In genomic region chr9:129379181-129379836, GRCh38 we compare ENCODE assay signal across 15 cellular contexts.
"Had no signal": no experiment of that assay in that cellular context is flagged by ENCODE, and none has a peak within 500 bp of the region (broad histone marks: within the 10 kb centered on the region; RNA-seq: fewer than 3 reads in every experiment).

No MANE protein-coding gene starts in this region.

- H3K27me3 ChIP-seq: adrenal gland, body of pancreas, gastroesophageal sphincter, neutrophil, uterus had no signal

- H3K4me3 Mint-ChIP-seq: activated T-helper 17 cell treated with anti-CD3 and anti-CD28 coated beads, Interleukin-2, amount 50 U/mL, for 72 hours; endodermal cell; stimulated activated memory B cell treated with anti-CD40 and anti-IgM and Interleukin-4, amounts not matched to agents 10 μg/mL and 1 μg/mL and 100 μg/mL, for 72 hours; T-helper 2 cell treated with Interferon-gamma antibody and Interleukin-4, amounts not matched to agents 5 μg/mL and 100 μg/mL, for 36 hours had no signal

- H3K27ac Mint-ChIP-seq: activated T-helper 17 cell treated with anti-CD3 and anti-CD28 coated beads, Interleukin-2, amount 50 U/mL, for 72 hours; endodermal cell; stimulated activated memory B cell treated with anti-CD40 and anti-IgM and Interleukin-4, amounts not matched to agents 10 μg/mL and 1 μg/mL and 100 μg/mL, for 72 hours; T-helper 2 cell treated with Interferon-gamma antibody and Interleukin-4, amounts not matched to agents 5 μg/mL and 100 μg/mL, for 36 hours had no signal

- H3K4me1 Mint-ChIP-seq: activated T-helper 17 cell treated with anti-CD3 and anti-CD28 coated beads, Interleukin-2, amount 50 U/mL, for 72 hours; endodermal cell had no signal

- H3K27me3 Mint-ChIP-seq: activated T-helper 17 cell treated with anti-CD3 and anti-CD28 coated beads, Interleukin-2, amount 50 U/mL, for 72 hours had no signal

- H3K36me3 Mint-ChIP-seq: stimulated activated memory B cell treated with anti-CD40 and anti-IgM and Interleukin-4, amounts not matched to agents 10 μg/mL and 1 μg/mL and 100 μg/mL, for 72 hours had no signal

- DNase-seq: activated naive CD4-positive, alpha-beta T cell treated with anti-CD3 and anti-CD28 coated beads, Interleukin-2, amount 50 U/mL, for 16 hours; adrenal gland; body of pancreas; endodermal cell; erythroblast; left colon; lower lobe of right lung; stimulated activated CD4-positive, alpha-beta T cell treated with anti-CD3 and anti-CD28 coated beads, Interleukin-2, amount 100 ng/mL, for 48 hours; SW 1271 had no signal

- H3K27ac ChIP-seq: adrenal gland, body of pancreas, gastroesophageal sphincter, lower lobe of right lung, neutrophil, uterus had no signal

- H3K36me3 ChIP-seq: adrenal gland, gastroesophageal sphincter, lower lobe of right lung, neutrophil, uterus had no signal

- ATAC-seq: activated T-helper 17 cell treated with anti-CD3 and anti-CD28 coated beads, Interleukin-2, amount 50 U/mL, for 72 hours; body of pancreas; gastroesophageal sphincter; left colon; lower lobe of right lung had no signal

- H3K4me3 ChIP-seq: adrenal gland, body of pancreas, gastroesophageal sphincter, lower lobe of right lung, uterus had no signal

- H3K9me3 ChIP-seq: adrenal gland, body of pancreas, gastroesophageal sphincter, lower lobe of right lung, neutrophil, uterus had no signal

- H3K9me3 Mint-ChIP-seq: activated T-helper 17 cell treated with anti-CD3 and anti-CD28 coated beads, Interleukin-2, amount 50 U/mL, for 72 hours; endodermal cell; stimulated activated memory B cell treated with anti-CD40 and anti-IgM and Interleukin-4, amounts not matched to agents 10 μg/mL and 1 μg/mL and 100 μg/mL, for 72 hours; T-helper 2 cell treated with Interferon-gamma antibody and Interleukin-4, amounts not matched to agents 5 μg/mL and 100 μg/mL, for 36 hours had no signal
